Comparison of ENCODE assay signal across 8 cellular contexts in genomic region chr19:5790573-5791520, GRCh38. TPM values are rescaled to one million over a fixed set of nuclear protein-coding genes. Genes with fewer than 3 reads are reported as not detected.
DNase-seq lines count a peak whose midpoint lies in the region; ATAC-seq and TF ChIP-seq lines count a peak whose summit lies in the region.

Gene DUS3L (minus strand): TSS chr19:5791163. CDS start chr19:5791141, 22 bp downstream.

- H3K4me3 ChIP-seq in WERI-Rb-1 (ENCODE audit: low read depth, low read length) (peak within 1 kb of the TSS; percentile 94), mammary epithelial cell (replicated peaks in 1 of 3; ENCODE audit: insufficient read depth in 1 of 3, low read depth in 2 of 3, low read length in 3 of 3) (peak within 1 kb of the TSS; percentile 52 to 76 (median 70)), iPS-20b (ENCODE audit: low read length) (peak within 1 kb of the TSS; percentile 83), skin epidermis (peak within 1 kb of the TSS; percentile 51 to 90 (median 73))

- peak within 1 kb of the TSS; percentile 79 for H2AFZ ChIP-seq in mammary epithelial cell (ENCODE audit: low read depth, low read length)

- CTCF ChIA-PET in mammary epithelial cell (lab: Charles Lee; ENCODE audit: low non-redundant PET) = no interaction called here

- H3K9ac ChIP-seq in mammary epithelial cell (ENCODE audit: insufficient read depth, low read length) (peak within 1 kb of the TSS; percentile 77), iPS-20b (ENCODE audit: low read depth, low read length) (peak within 1 kb of the TSS; percentile 92)

- H3K27ac ChIP-seq in WERI-Rb-1 (peak within 1 kb of the TSS; percentile 99), mammary epithelial cell (ENCODE audit: insufficient read depth, low read depth, low read length) (peak within 1 kb of the TSS; percentile 91), iPS-20b (ENCODE audit: low read length) (peak within 1 kb of the TSS; percentile 63), skin epidermis (peak within 1 kb of the TSS; percentile 83 to 99 (median 96))

- no peaks in the 10 kb centered on the region for H3K27me3 ChIP-seq in WERI-Rb-1 (ENCODE audit: insufficient read depth, low read depth, severe bottlenecking)
- no peaks in the 10 kb centered on the region for H3K27me3 ChIP-seq in mammary epithelial cell (ENCODE audit: insufficient read depth, low read length)
- H3K27me3 ChIP-seq in iPS-20b (ENCODE audit: insufficient read depth, low read length) = no peaks in the 10 kb centered on the region

- peak; percentile 94 for DNase-seq in ACHN
- peak; percentile 96 for DNase-seq in NCI-H2227 (lab: John Stamatoyannopoulos, UW; ENCODE audit: unreplicated experiment)
- DNase-seq in WERI-Rb-1 = peak; percentile 97
- DNase-seq in mammary epithelial cell = peak; percentile 99

- in situ Hi-C loops in ACHN (cut with HindIII; ENCODE audit: low pct_ligation_motif_present, low pct_unique_long_range_greater_than_20kb, low sequenced_read_pairs) (no loop called here), mammary epithelial cell (cut with MboI; ENCODE audit: low sequenced_read_pairs in 2 of 2) (no loop called here)

- 15% methylated on average over 52 of the region's 71 CpGs for WGBS in mammary epithelial cell (ENCODE audit: low coverage, missing lambda C conversion rate)

- TSS peak; percentile 70 for BruUV-seq in mammary epithelial cell (replicated peaks; lab: Mats Ljungman, UMichigan)

- no peak for TF ChIP-seq CTCF in WERI-Rb-1 (IDR thresholded peaks at IDR 0.05; ENCODE audit: low read depth, low read length)
- no peak for TF ChIP-seq CTCF in mammary epithelial cell (conservative IDR thresholded peaks at IDR 0.05 in 1 of 2, IDR thresholded peaks at IDR 0.05 in 1 of 2; ENCODE audit: extremely low read depth in 1 of 2, insufficient read depth in 1 of 2, low read depth in 1 of 2, low read length in 2 of 2)

- intact Hi-C loops in mammary epithelial cell (cut with micrococcal nuclease) = loop anchor here (1.0 to 5.0 kb wide), 6 partner anchors 18 to 186 kb away; partner anchors contain the start of genes CATSPERD, LONP1, RANBP3 and RPL36

- peak within 1 kb of the TSS; percentile 79 for H3K4me2 ChIP-seq in mammary epithelial cell (ENCODE audit: insufficient read depth, low read depth, low read length)

- H3K9me3 ChIP-seq in WERI-Rb-1 (ENCODE audit: severe bottlenecking) (no peaks in the 10 kb centered on the region), mammary epithelial cell (replicated peaks; ENCODE audit: insufficient read depth, low read length) (no peaks in the 10 kb centered on the region), iPS-20b (ENCODE audit: insufficient read depth, low read depth, low read length) (no peaks in the 10 kb centered on the region; the same call in 1 of the 2 replicates)

- peaks cover 31% of the 10 kb centered on the region for H3K79me2 ChIP-seq in mammary epithelial cell (ENCODE audit: insufficient read depth, low read length)

- dilution Hi-C loops in mammary epithelial cell (cut with HindIII; ENCODE audit: low sequenced_read_pairs) = no loop called here

- ATAC-seq in GM18873 (IDR thresholded peaks at IDR 0.05; ENCODE audit: low FRiP score, unreplicated experiment) = peak; percentile 80
- peak; percentile 84 for ATAC-seq in HG03139 (IDR thresholded peaks at IDR 0.05; ENCODE audit: unreplicated experiment)

- no peaks in the 10 kb centered on the region for H4K20me1 ChIP-seq in mammary epithelial cell (ENCODE audit: insufficient read depth, low read length)

- H3K4me1 ChIP-seq in mammary epithelial cell (ENCODE audit: insufficient read depth, low read length) = peaks cover 11% of the 10 kb centered on the region
- H3K4me1 ChIP-seq in iPS-20b (ENCODE audit: insufficient read depth, low read length) = no peaks in the 10 kb centered on the region

- H3K36me3 ChIP-seq in WERI-Rb-1 (peaks cover 45% of the 10 kb centered on the region), mammary epithelial cell (ENCODE audit: insufficient read depth, low read length) (peaks cover 8% of the 10 kb centered on the region), iPS-20b (ENCODE audit: insufficient read depth, low read depth, low read length) (peaks cover 40% of the 10 kb centered on the region)

RNA-seq across cellular contexts. Expression of gene DUS3L, which starts in this region (rescaled TPM):
- 10 to 100 TPM; 25.5 to 47.0 TPM for total RNA-seq in mammary epithelial cell
- polyA plus RNA-seq in mammary epithelial cell = 22.2 TPM
- 24.1 TPM for polyA minus RNA-seq in mammary epithelial cell

Comparison
In these comparisons a context has a peak if more than half of its experiments do, and no peak if none do; other contexts are left out.
1. Peak in every context shown above with its lines: DNase-seq, ATAC-seq, H3K4me3 ChIP-seq and H3K27ac ChIP-seq.